ENCODE assay signal across 34 cellular contexts in the genomic region with DNA sequence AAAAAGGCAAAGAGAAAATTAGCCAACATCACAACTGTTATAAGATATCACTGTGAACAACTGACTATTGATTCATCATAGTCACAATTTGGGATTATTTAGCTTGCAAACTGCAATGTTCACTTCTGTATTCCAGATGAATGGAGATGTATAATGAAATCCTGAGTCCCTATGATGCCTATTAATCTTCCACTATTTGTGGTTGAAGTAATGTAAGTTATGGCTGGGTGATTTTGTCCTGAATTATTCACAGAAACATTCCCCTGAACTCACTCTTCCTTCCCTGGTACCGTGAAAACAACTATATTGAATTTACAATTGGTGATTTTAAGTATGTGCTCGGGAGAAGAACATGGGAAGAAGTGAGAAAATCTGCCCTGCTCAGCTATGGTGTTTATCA. TPM values are rescaled to one million over a fixed set of nuclear protein-coding genes. Genes with fewer than 3 reads are reported as not detected.
"Had no signal": no experiment of that assay in that cellular context is flagged by ENCODE, and none has a peak within 500 bp of the region (broad histone marks: within the 10 kb centered on the region; RNA-seq: fewer than 3 reads in every experiment).

No MANE protein-coding gene starts in this region.

- H3K27ac ChIP-seq: adrenal gland, brain microvascular endothelial cell, coronary artery, dorsolateral prefrontal cortex, esophagus muscularis mucosa, foreskin keratinocyte, gastrocnemius medialis, heart right ventricle, WERI-Rb-1 had no signal

- H3K4me1 ChIP-seq: adrenal gland, esophagus muscularis mucosa, foreskin keratinocyte, gastrocnemius medialis had no signal

- ATAC-seq: activated CD4-positive, CD25-positive, alpha-beta regulatory T cell treated with anti-CD3 and anti-CD28 coated beads, Interleukin-2, amount 50 U/mL, for 24 hours; activated CD8-positive, alpha-beta T cell treated with anti-CD3 and anti-CD28 coated beads for 36 hours; activated naive CD8-positive, alpha-beta T cell treated with anti-CD3 and anti-CD28 coated beads, Interleukin-2, amount 50 U/mL, for 24 hours; foreskin keratinocyte; gastrocnemius medialis; heart right ventricle; T-helper 17 cell had no signal

- H3K4me3 ChIP-seq: adrenal gland, coronary artery, dorsolateral prefrontal cortex, esophagus muscularis mucosa, gastrocnemius medialis, heart right ventricle had no signal

- H3K27me3 ChIP-seq: adrenal gland, brain microvascular endothelial cell, dorsolateral prefrontal cortex, esophagus muscularis mucosa, foreskin keratinocyte, gastrocnemius medialis, heart right ventricle had no signal

- FAIRE-seq: bronchial epithelial cell had no signal

- DNase-seq: activated B cell treated with CpG ODN at 0.5 μM for 24 hours; activated CD4-positive, alpha-beta T cell treated with anti-CD3 and anti-CD28 coated beads for 48 hours; activated CD4-positive, alpha-beta T cell treated with anti-CD3 and anti-CD28 coated beads, Interleukin-2, amount 50 U/mL, for 1 hour; activated CD4-positive, alpha-beta T cell treated with anti-CD3 and anti-CD28 coated beads, Interleukin-2, amount 50 U/mL, for 48 hours; activated CD8-positive, alpha-beta memory T cell treated with anti-CD3 and anti-CD28 coated beads for 24 hours; activated CD8-positive, alpha-beta T cell treated with anti-CD3 and anti-CD28 coated beads for 36 hours; activated effector memory CD4-positive, alpha-beta T cell treated with anti-CD3 and anti-CD28 coated beads, Interleukin-2, amount 50 U/mL, for 16 hours; activated naive CD4-positive, alpha-beta T cell treated with anti-CD3 and anti-CD28 coated beads for 36 hours; activated naive CD8-positive, alpha-beta T cell treated with anti-CD3 and anti-CD28 coated beads for 36 hours; activated naive CD8-positive, alpha-beta T cell treated with anti-CD3 and anti-CD28 coated beads, Interleukin-2, amount 50 U/mL, for 24 hours; activated T-cell treated with anti-CD3 and anti-CD28 coated beads, Interleukin-2, amount 50 U/mL, for 1 hour; activated T-cell treated with anti-CD3 and anti-CD28 coated beads, Interleukin-2, amount 50 U/mL, for 48 hours; adrenal gland; amygdala; aorta; brain microvascular endothelial cell; dorsolateral prefrontal cortex; effector memory CD4-positive, alpha-beta T cell; endodermal cell; erythroblast; foreskin keratinocyte; gastrocnemius medialis; heart right ventricle; T-helper 1 cell; T-helper 17 cell; T1000; WERI-Rb-1 had no signal

- H3K36me3 ChIP-seq: adrenal gland, brain microvascular endothelial cell, esophagus muscularis mucosa, gastrocnemius medialis, heart right ventricle, WERI-Rb-1 had no signal

- H3K9me3 ChIP-seq: adrenal gland, esophagus muscularis mucosa, gastrocnemius medialis had no signal

RNA-seq across cellular contexts. Expression of a gene that starts 50.8 kb away (rescaled TPM):
- total RNA-seq: activated B cell treated with CpG ODN at 0.5 μM for 24 hours; activated CD8-positive, alpha-beta T cell treated with anti-CD3 and anti-CD28 coated beads for 36 hours; activated naive CD4-positive, alpha-beta T cell treated with anti-CD3 and anti-CD28 coated beads for 36 hours; activated naive CD8-positive, alpha-beta T cell treated with anti-CD3 and anti-CD28 coated beads for 36 hours; activated T-helper 1 cell treated with anti-CD3 and anti-CD28 coated beads, Interleukin-12 subunit alpha, Interleukin-12 subunit beta, Interleukin-2, Interleukin-4 antibody, amounts not matched to agents 30 ng/mL and 10 ng/mL and 1 ng/mL, durations not matched to agents 14 hours and 24 hours and 36 hours; activated T-helper 2 cell treated with anti-CD3 and anti-CD28 coated beads, Interferon-gamma antibody, Interleukin-2, Interleukin-4, amounts not matched to agents 10 μg/mL and 5 μg/mL and 100 μg/mL, durations not matched to agents 14 hours and 24 hours and 36 hours; adrenal gland; aorta; cardiac septum; foreskin keratinocyte; gastrocnemius medialis; heart right ventricle; T-helper 17 cell had no signal
- polyA plus RNA-seq: adrenal gland, aorta, foreskin keratinocyte, heart right ventricle had no signal
